19 cellular contexts compared by ENCODE assay signal in genomic region chr6:30227763-30228487, GRCh38.
DNase-seq lines count a peak whose midpoint lies in the region; ATAC-seq and TF ChIP-seq lines count a peak whose summit lies in the region.
"Had no signal": no experiment of that assay in that cellular context is flagged by ENCODE, and none has a peak within 500 bp of the region (broad histone marks: within the 10 kb centered on the region; RNA-seq: fewer than 3 reads in every experiment).

No MANE protein-coding gene starts in this region.

- H3K36me3 Mint-ChIP-seq in activated naive CD8-positive, alpha-beta T cell treated with anti-CD3 and anti-CD28 coated beads, Interleukin-2, amount 50 U/mL, for 24 hours (ENCODE audit: low read depth): no peaks in the 10 kb centered on the region

- H3K4me3 Mint-ChIP-seq in activated naive CD8-positive, alpha-beta T cell treated with anti-CD3 and anti-CD28 coated beads, Interleukin-2, amount 50 U/mL, for 24 hours: peak overlapping the region; percentile 67
- H3K4me3 Mint-ChIP-seq in stimulated activated naive CD8-positive, alpha-beta T cell treated with anti-CD3 and anti-CD28 coated beads, Interleukin-15, amount 100 ng/mL, for 72 hours: peak overlapping the region; percentile 65 to 79

- H3K9me3 Mint-ChIP-seq in activated naive CD8-positive, alpha-beta T cell treated with anti-CD3 and anti-CD28 coated beads, Interleukin-2, amount 50 U/mL, for 24 hours: peaks cover 23% of the 10 kb centered on the region
- peaks cover 16 to 23% of the 10 kb centered on the region in 2 donors for H3K9me3 Mint-ChIP-seq in stimulated activated naive CD8-positive, alpha-beta T cell treated with anti-CD3 and anti-CD28 coated beads, Interleukin-15, amount 100 ng/mL, for 72 hours

- no peaks in the 10 kb centered on the region for H4K20me1 ChIP-seq in OCI-LY3 (ENCODE audit: insufficient read depth, low read length)
- H4K20me1 ChIP-seq: BLaER1 had no signal

- TF ChIP-seq CTCF in OCI-LY3 (IDR thresholded peaks at IDR 0.05; ENCODE audit: low read depth, low read length): no peak

- H3K27me3 ChIP-seq in OCI-LY3 (ENCODE audit: low read depth, low read length): no peaks in the 10 kb centered on the region; the same call in 1 of the 2 replicates
- H3K27me3 ChIP-seq: ascending aorta, BLaER1, upper lobe of right lung had no signal

- no peaks in the 10 kb centered on the region for H3K79me2 ChIP-seq in OCI-LY3 (ENCODE audit: low read length)

- DNase-seq in stimulated activated naive CD4-positive, alpha-beta T cell treated with Interleukin-2 at 50 U/mL for 16 hours (lab: John Stamatoyannopoulos, UW): peak; percentile 12
- no peak for DNase-seq in stimulated activated naive CD4-positive, alpha-beta T cell (lab: John Stamatoyannopoulos, UW)
- DNase-seq in activated naive CD8-positive, alpha-beta T cell treated with anti-CD3 and anti-CD28 coated beads, Interleukin-2, amount 50 U/mL, for 24 hours: peak; percentile 20
- peak; percentile 42 to 57 for DNase-seq in stimulated activated naive CD8-positive, alpha-beta T cell treated with anti-CD3 and anti-CD28 coated beads, Interleukin-15, amount 100 ng/mL, for 72 hours
- DNase-seq in retina: no peak
- DNase-seq: DMS79 treated with DMSO at 0.1 percent for 48 hours, foreskin keratinocyte, left cardiac atrium, NCI-H1048, NCI-H2107, nucleus accumbens, upper lobe of right lung had no signal

- no peak overlapping the region for H3K27ac ChIP-seq in OCI-LY3 (ENCODE audit: low read length)
- H3K27ac ChIP-seq: ascending aorta, BLaER1, foreskin keratinocyte, upper lobe of right lung had no signal

- peak overlapping the region; percentile 92 for H3K27ac Mint-ChIP-seq in activated naive CD8-positive, alpha-beta T cell treated with anti-CD3 and anti-CD28 coated beads, Interleukin-2, amount 50 U/mL, for 24 hours
- peak overlapping the region; percentile 79 to 94 for H3K27ac Mint-ChIP-seq in stimulated activated naive CD8-positive, alpha-beta T cell treated with anti-CD3 and anti-CD28 coated beads, Interleukin-15, amount 100 ng/mL, for 72 hours

- ATAC-seq in activated naive CD8-positive, alpha-beta T cell treated with anti-CD3 and anti-CD28 coated beads, Interleukin-2, amount 50 U/mL, for 24 hours: peak; percentile 97
- peak; percentile 100 for ATAC-seq in stimulated activated naive CD8-positive, alpha-beta T cell treated with anti-CD3 and anti-CD28 coated beads, Interleukin-15, amount 100 ng/mL, for 72 hours
- ATAC-seq in GM18861 (IDR thresholded peaks at IDR 0.05; ENCODE audit: unreplicated experiment) (no peak), GM21367 (IDR thresholded peaks at IDR 0.05; ENCODE audit: unreplicated experiment) (no peak)
- ATAC-seq: foreskin keratinocyte, left cardiac atrium, sciatic nerve, SK-N-SH treated with all-trans-retinoic acid at 6 μM for 48 hours, upper lobe of right lung had no signal

- no peaks in the 10 kb centered on the region for H3K36me3 ChIP-seq in OCI-LY3 (replicated peaks; ENCODE audit: low read depth, low read length)
- H3K36me3 ChIP-seq: ascending aorta, BLaER1, upper lobe of right lung had no signal

- H3K4me1 ChIP-seq in OCI-LY3 (ENCODE audit: low read length): no peaks in the 10 kb centered on the region
- H3K4me1 ChIP-seq: ascending aorta, foreskin keratinocyte, upper lobe of right lung had no signal

- no peak overlapping the region for H3K4me3 ChIP-seq in OCI-LY3 (ENCODE audit: low read length)
- H3K4me3 ChIP-seq: ascending aorta, BLaER1, upper lobe of right lung had no signal

- 0 out of 2 replicates have a peak, but pooled peaks cover 3% of the 10 kb centered on the region for H3K9me3 ChIP-seq in OCI-LY3 (ENCODE audit: insufficient read depth, low read length)
- H3K9me3 ChIP-seq: ascending aorta, upper lobe of right lung had no signal

- H3K9ac ChIP-seq in OCI-LY3 (ENCODE audit: low read length): no peak overlapping the region
- H3K9ac ChIP-seq: BLaER1 had no signal

- peaks cover 22% of the 10 kb centered on the region for H3K4me1 Mint-ChIP-seq in activated naive CD8-positive, alpha-beta T cell treated with anti-CD3 and anti-CD28 coated beads, Interleukin-2, amount 50 U/mL, for 24 hours
- peaks cover 25% of the 10 kb centered on the region for H3K4me1 Mint-ChIP-seq in stimulated activated naive CD8-positive, alpha-beta T cell treated with anti-CD3 and anti-CD28 coated beads, Interleukin-15, amount 100 ng/mL, for 72 hours

- H3K27me3 Mint-ChIP-seq in activated naive CD8-positive, alpha-beta T cell treated with anti-CD3 and anti-CD28 coated beads, Interleukin-2, amount 50 U/mL, for 24 hours: peaks cover 15% of the 10 kb centered on the region
- peaks cover 10% of the 10 kb centered on the region for H3K27me3 Mint-ChIP-seq in stimulated activated naive CD8-positive, alpha-beta T cell treated with anti-CD3 and anti-CD28 coated beads, Interleukin-15, amount 100 ng/mL, for 72 hours

- peak overlapping the region; percentile 23; the same call in 1 of the 2 replicates for H2AFZ ChIP-seq in OCI-LY3 (ENCODE audit: low read depth, low read length)

- no peak overlapping the region for H3K4me2 ChIP-seq in OCI-LY3 (ENCODE audit: low read length)
- H3K4me2 ChIP-seq: BLaER1 had no signal

Comparison
In these comparisons a context has a peak if more than half of its experiments do, and no peak if none do; other contexts are left out.
1. DNase-seq: peak in stimulated activated naive CD4-positive, alpha-beta T cell treated with Interleukin-2 at 50 U/mL for 16 hours (single experiment), activated naive CD8-positive, alpha-beta T cell treated with anti-CD3 and anti-CD28 coated beads, Interleukin-2, amount 50 U/mL, for 24 hours (single experiment) and stimulated activated naive CD8-positive, alpha-beta T cell treated with anti-CD3 and anti-CD28 coated beads, Interleukin-15, amount 100 ng/mL, for 72 hours (2 of 2); none in stimulated activated naive CD4-positive, alpha-beta T cell (0 of 6) and retina (single experiment).
2. ATAC-seq: peak in activated naive CD8-positive, alpha-beta T cell treated with anti-CD3 and anti-CD28 coated beads, Interleukin-2, amount 50 U/mL, for 24 hours (single experiment) and stimulated activated naive CD8-positive, alpha-beta T cell treated with anti-CD3 and anti-CD28 coated beads, Interleukin-15, amount 100 ng/mL, for 72 hours (single experiment); none in GM18861 (single experiment) and GM21367 (single experiment).